Comparison of ENCODE assay signal across 10 cellular contexts in the genomic region with DNA sequence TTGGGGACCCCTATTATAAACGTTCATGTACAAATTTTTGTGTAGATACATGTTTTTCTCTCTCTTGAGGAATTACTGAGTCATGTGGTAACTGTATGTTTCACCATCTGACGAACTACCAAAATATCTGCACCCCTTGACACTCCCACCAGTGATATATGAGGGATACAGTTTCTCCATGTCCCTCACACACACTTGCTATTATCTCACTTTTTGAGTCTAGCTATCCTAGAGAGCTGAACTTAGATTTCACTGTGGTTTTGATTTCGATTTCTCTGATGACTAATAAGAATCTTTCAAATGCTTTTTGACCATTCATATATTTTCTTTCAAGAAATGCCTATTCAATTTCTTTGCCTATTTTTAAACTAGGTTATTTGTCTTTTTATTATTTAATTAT.
DNase-seq lines count a peak whose midpoint lies in the region; ATAC-seq, FAIRE-seq and TF ChIP-seq lines count a peak whose summit lies in the region.
"Had no signal": no experiment of that assay in that cellular context is flagged by ENCODE, and none has a peak within 500 bp of the region (broad histone marks: within the 10 kb centered on the region; RNA-seq: fewer than 3 reads in every experiment).

No MANE protein-coding gene starts in this region.

- in situ Hi-C loops in transverse colon (cut with MboI; ENCODE audit: low pct_ligation_motif_present in 1 of 4, low pct_unique_long_range_greater_than_20kb in 1 of 4, low sequenced_read_pairs in 3 of 4): loop anchor here in 2 of 4 donors (10.0 kb wide), 1 partner anchor 355 kb away; no protein-coding TSS in a partner anchor

- H3K4me1 ChIP-seq in astrocyte (ENCODE audit: insufficient read depth, low read length) (peaks cover 29% of the 10 kb centered on the region), transverse colon (no peaks in the 10 kb centered on the region)
- H3K4me1 ChIP-seq: BLaER1 had no signal

- no peak for FAIRE-seq in astrocyte (lab: Jason Lieb, UNC)

- no peak overlapping the region for H2AFZ ChIP-seq in astrocyte (ENCODE audit: low read depth, low read length)

- no peaks in the 10 kb centered on the region for H3K36me3 Mint-ChIP-seq in astrocyte (ENCODE audit: low read depth, unreplicated experiment)

- no peaks in the 10 kb centered on the region for H3K9me3 Mint-ChIP-seq in astrocyte (ENCODE audit: unreplicated experiment)

- H3K9me3 ChIP-seq in astrocyte (ENCODE audit: insufficient read depth, low read depth, low read length) (no peaks in the 10 kb centered on the region), transverse colon (no peaks in the 10 kb centered on the region)
- H3K9me3 ChIP-seq: BLaER1, MG63 had no signal

- peak overlapping the region; percentile 33 for H3K27ac ChIP-seq in astrocyte (ENCODE audit: low read depth, low read length)
- no peak overlapping the region for H3K27ac ChIP-seq in transverse colon
- H3K27ac ChIP-seq: BLaER1 had no signal

- 44 to 67% methylated on average over 3 of the region's 3 CpGs for WGBS in transverse colon (ENCODE audit: low coverage in 1 of 2), 2 donors

- peaks cover 34% of the 10 kb centered on the region for H3K4me1 Mint-ChIP-seq in astrocyte (ENCODE audit: low read depth, unreplicated experiment)

- H3K9ac ChIP-seq in astrocyte (ENCODE audit: low read length): no peak overlapping the region
- H3K9ac ChIP-seq: BLaER1 had no signal

- no peak for TF ChIP-seq EP300 in transverse colon (IDR thresholded peaks at IDR 0.05; ENCODE audit: low read depth)

- no peaks in the 10 kb centered on the region for H3K27me3 Mint-ChIP-seq in astrocyte (ENCODE audit: low read depth, unreplicated experiment)

- H3K27ac Mint-ChIP-seq in astrocyte (ENCODE audit: unreplicated experiment): no peak overlapping the region

- H4K20me1 ChIP-seq in astrocyte (ENCODE audit: insufficient read depth, low read length): no peaks in the 10 kb centered on the region
- H4K20me1 ChIP-seq: BLaER1 had no signal

- H3K27me3 ChIP-seq in astrocyte (ENCODE audit: insufficient read depth, low read length) (no peaks in the 10 kb centered on the region), transverse colon (no peaks in the 10 kb centered on the region)
- H3K27me3 ChIP-seq: BLaER1, MG63 had no signal

- no peak overlapping the region for H3K4me3 Mint-ChIP-seq in astrocyte (ENCODE audit: unreplicated experiment)

- peak overlapping the region; percentile 66 for H3K4me2 ChIP-seq in astrocyte (ENCODE audit: low read length)
- H3K4me2 ChIP-seq: BLaER1 had no signal

- peak; percentile 38 for DNase-seq in GM03348 (ENCODE audit: low spot score)
- peak; percentile 89 for DNase-seq in astrocyte (ENCODE audit: low read depth)
- no peak for DNase-seq in activated CD8-positive, alpha-beta memory T cell treated with anti-CD3 and anti-CD28 coated beads, Interleukin-2, amount 50 U/mL, for 48 hours
- DNase-seq in stimulated activated CD8-positive, alpha-beta memory T cell treated with anti-CD3 and anti-CD28 coated beads, Interleukin-4, amount 100 ng/mL, for 48 hours: no peak
- no peak for DNase-seq in transverse colon
- no peak for DNase-seq in stimulated activated CD4-positive, alpha-beta T cell treated with anti-CD3 and anti-CD28 coated beads, Interleukin-2, amount 100 ng/mL, for 24 hours
- DNase-seq: MG63 had no signal

- ATAC-seq in GM21528 (IDR thresholded peaks at IDR 0.05; ENCODE audit: low FRiP score, unreplicated experiment) (peak; percentile 62), HG03354 (IDR thresholded peaks at IDR 0.05; ENCODE audit: poor library complexity, severe bottlenecking, unreplicated experiment) (peak; percentile 57)

- H3K4me3 ChIP-seq in astrocyte (ENCODE audit: insufficient read depth, low read depth, low read length): no peak overlapping the region
- no peak overlapping the region for H3K4me3 ChIP-seq in transverse colon
- H3K4me3 ChIP-seq: BLaER1, MG63 had no signal

- no peaks in the 10 kb centered on the region for H3K79me2 ChIP-seq in astrocyte (ENCODE audit: insufficient read depth, low read length)

- intact Hi-C loops in transverse colon (cut with DNase I; ENCODE audit: low total_unique reads): no loop called here

- H3K36me3 ChIP-seq in astrocyte (ENCODE audit: insufficient read depth, low read length): no peaks in the 10 kb centered on the region
- H3K36me3 ChIP-seq in transverse colon: no peaks in the 10 kb centered on the region
- H3K36me3 ChIP-seq: BLaER1, MG63 had no signal

- no peak for TF ChIP-seq POLR2A in transverse colon (IDR thresholded peaks at IDR 0.05)

- TF ChIP-seq CTCF in astrocyte (IDR thresholded peaks at IDR 0.05; ENCODE audit: insufficient read depth, low read depth, low read length) (no peak), transverse colon (IDR thresholded peaks at IDR 0.05) (no peak)

Comparison
In these comparisons a context has a peak if more than half of its experiments do, and no peak if none do; other contexts are left out.
1. DNase-seq: peak in GM03348 (single experiment) and astrocyte (single experiment); none in activated CD8-positive, alpha-beta memory T cell treated with anti-CD3 and anti-CD28 coated beads, Interleukin-2, amount 50 U/mL, for 48 hours (single experiment), stimulated activated CD8-positive, alpha-beta memory T cell treated with anti-CD3 and anti-CD28 coated beads, Interleukin-4, amount 100 ng/mL, for 48 hours (single experiment), transverse colon (single experiment) and stimulated activated CD4-positive, alpha-beta T cell treated with anti-CD3 and anti-CD28 coated beads, Interleukin-2, amount 100 ng/mL, for 24 hours (0 of 2).